In the genomic region with DNA sequence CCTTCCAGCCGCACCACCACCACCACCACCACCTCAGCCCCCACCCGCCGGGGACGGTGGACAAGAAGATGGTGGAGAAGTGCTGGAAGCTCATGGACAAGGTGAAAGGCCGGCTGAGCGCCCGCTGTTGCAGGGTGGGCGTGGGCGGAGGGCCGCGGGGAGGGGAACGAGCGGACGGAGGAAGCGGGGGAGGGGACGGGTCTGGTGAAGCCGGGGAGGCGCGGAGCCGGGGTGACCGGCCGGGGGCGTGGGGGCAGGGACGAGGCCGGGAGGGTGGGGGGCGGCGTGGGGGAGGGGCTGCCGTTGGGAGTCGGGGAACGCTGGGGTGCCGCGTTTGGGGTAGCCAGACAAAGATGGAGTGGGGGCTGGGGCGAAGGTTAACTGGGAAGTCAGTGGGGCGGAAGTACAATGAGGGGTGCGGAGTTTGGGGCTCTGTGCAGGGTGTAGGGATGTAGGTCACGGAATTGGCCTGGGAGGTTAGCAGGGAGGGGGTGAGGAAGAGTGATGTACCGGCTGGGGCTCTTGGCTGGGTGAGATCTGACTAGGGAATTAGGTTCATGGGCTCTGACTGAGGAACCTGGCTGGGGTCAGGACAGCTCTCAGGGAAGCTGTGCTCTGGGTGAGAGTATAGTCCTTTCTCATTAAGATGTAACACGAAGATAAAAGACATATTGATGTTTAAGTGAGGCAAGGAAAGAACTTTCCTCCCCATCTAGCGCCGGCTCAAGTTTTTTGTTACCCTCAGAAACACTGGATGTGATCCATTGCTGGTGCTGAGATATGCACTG, we compare ENCODE assay signal across 8 cellular contexts. TPM values are rescaled to one million over a fixed set of nuclear protein-coding genes. Genes with fewer than 3 reads are reported as not detected.
DNase-seq lines count a peak whose midpoint lies in the region; ATAC-seq and TF ChIP-seq lines count a peak whose summit lies in the region.

No MANE protein-coding gene starts in this region.

- peak overlapping the region; percentile 78 for H3K4me2 ChIP-seq in Loucy (ENCODE audit: low read depth, low read length, poor library complexity, severe bottlenecking)

- H3K27ac ChIP-seq in esophagus (ENCODE audit: low read depth in 2 of 2, low read length in 1 of 2): peak overlapping the region; percentile 96 to 99

- H3K27ac Mint-ChIP-seq in naive B cell: peak overlapping the region; percentile 84 to 98 (median 94)
- peak overlapping the region; percentile 93 for H3K27ac Mint-ChIP-seq in stimulated activated effector memory CD8-positive, alpha-beta T cell treated with anti-CD3 and anti-CD28 coated beads, Interleukin-12 subunit alpha, Interleukin-12 subunit beta, amount 100 ng/mL, for 72 hours

- no peak for TF ChIP-seq CTCF in Loucy (conservative IDR thresholded peaks at IDR 0.05; ENCODE audit: low read length)

- peak overlapping the region; percentile 98 for H2AFZ ChIP-seq in Loucy (ENCODE audit: low read length)

- H3K36me3 ChIP-seq in Loucy (ENCODE audit: insufficient read depth, low read length): no peaks in the 10 kb centered on the region
- H3K36me3 ChIP-seq in esophagus (ENCODE audit: control insufficient read depth in 2 of 2, insufficient read depth in 2 of 2, low read length in 1 of 2): no peaks in the 10 kb centered on the region

- H3K4me3 Mint-ChIP-seq in naive B cell: peak overlapping the region; percentile 90 to 100 (median 97)
- H3K4me3 Mint-ChIP-seq in stimulated activated effector memory CD8-positive, alpha-beta T cell treated with anti-CD3 and anti-CD28 coated beads, Interleukin-12 subunit alpha, Interleukin-12 subunit beta, amount 100 ng/mL, for 72 hours: peak overlapping the region; percentile 98

- peaks cover 41% of the 10 kb centered on the region for H4K20me1 ChIP-seq in Loucy (ENCODE audit: insufficient read depth, low read length, poor library complexity, severe bottlenecking)

- WGBS in esophagus, 2 donors: 1% methylated on average over 38 to 40 of the region's 40 CpGs

- peaks cover 35% of the 10 kb centered on the region for H3K4me1 ChIP-seq in Loucy (ENCODE audit: insufficient read depth, low read length, poor library complexity, severe bottlenecking)
- peaks cover 0 to 3% of the 10 kb centered on the region in 2 donors for H3K4me1 ChIP-seq in esophagus (ENCODE audit: control insufficient read depth in 2 of 2, insufficient read depth in 2 of 2, low read length in 1 of 2)

- DNase-seq in CMK (ENCODE audit: low read depth) (peak; percentile 46), activated T-cell treated with anti-CD3 and anti-CD28 coated beads for 24 hours (ENCODE audit: low read depth) (peak; percentile 25), naive B cell (peak; percentile 16), NCI-H1694 treated with DMSO at 0.1 percent for 48 hours (lab: John Stamatoyannopoulos, UW) (no peak)
- peak; percentile 56 to 84 for DNase-seq in stimulated activated effector memory CD8-positive, alpha-beta T cell treated with anti-CD3 and anti-CD28 coated beads, Interleukin-12 subunit alpha, Interleukin-12 subunit beta, amount 100 ng/mL, for 72 hours (ENCODE audit: low spot score in 2 of 2)

- no peaks in the 10 kb centered on the region for H3F3A ChIP-seq in Loucy (ENCODE audit: low read depth)

- H3K36me3 Mint-ChIP-seq in naive B cell: no peaks in the 10 kb centered on the region
- peaks cover 8% of the 10 kb centered on the region for H3K36me3 Mint-ChIP-seq in stimulated activated effector memory CD8-positive, alpha-beta T cell treated with anti-CD3 and anti-CD28 coated beads, Interleukin-12 subunit alpha, Interleukin-12 subunit beta, amount 100 ng/mL, for 72 hours

- no peaks in the 10 kb centered on the region for H3K27me3 Mint-ChIP-seq in naive B cell

- peak overlapping the region; percentile 95 for H3K9ac ChIP-seq in Loucy (ENCODE audit: low read depth, low read length, poor library complexity, severe bottlenecking)

- peak overlapping the region; percentile 100 for H3K4me3 ChIP-seq in Loucy (ENCODE audit: low read length, poor library complexity, severe bottlenecking)
- peak overlapping the region; percentile 70 to 95 for H3K4me3 ChIP-seq in esophagus (ENCODE audit: low read depth in 1 of 2, low read length in 2 of 2)

- no peaks in the 10 kb centered on the region for H3K9me3 Mint-ChIP-seq in naive B cell
- H3K9me3 Mint-ChIP-seq in stimulated activated effector memory CD8-positive, alpha-beta T cell treated with anti-CD3 and anti-CD28 coated beads, Interleukin-12 subunit alpha, Interleukin-12 subunit beta, amount 100 ng/mL, for 72 hours: no peaks in the 10 kb centered on the region

- no peaks in the 10 kb centered on the region for H3K9me3 ChIP-seq in Loucy (ENCODE audit: insufficient read depth, low read depth, low read length)
- no peaks in the 10 kb centered on the region for H3K9me3 ChIP-seq in esophagus (ENCODE audit: control insufficient read depth in 2 of 2, insufficient read depth in 1 of 2, low read depth in 1 of 2, low read length in 1 of 2)

- peaks cover 54% of the 10 kb centered on the region for H3K79me2 ChIP-seq in Loucy (ENCODE audit: insufficient read depth, low read length)

- ATAC-seq in GM21619 (IDR thresholded peaks at IDR 0.05; ENCODE audit: unreplicated experiment): peak; percentile 27
- peak; percentile 10 to 14 for ATAC-seq in naive B cell (ENCODE audit: low read depth in 2 of 2)
- ATAC-seq in stimulated activated effector memory CD8-positive, alpha-beta T cell treated with anti-CD3 and anti-CD28 coated beads, Interleukin-12 subunit alpha, Interleukin-12 subunit beta, amount 100 ng/mL, for 72 hours: peak; percentile 52

- no peaks in the 10 kb centered on the region for H3K9me2 ChIP-seq in Loucy (replicated peaks; ENCODE audit: low read depth, low read length)

- H3K27me3 ChIP-seq in Loucy (ENCODE audit: insufficient read depth, low read length, poor library complexity, severe bottlenecking) (no peaks in the 10 kb centered on the region), esophagus (ENCODE audit: control insufficient read depth in 1 of 2, insufficient read depth in 2 of 2, low read length in 2 of 2) (no peaks in the 10 kb centered on the region)

- H3K4me1 Mint-ChIP-seq in naive B cell: peaks cover 28 to 50% (median 45%) of the 10 kb centered on the region in 3 donors
- H3K4me1 Mint-ChIP-seq in stimulated activated effector memory CD8-positive, alpha-beta T cell treated with anti-CD3 and anti-CD28 coated beads, Interleukin-12 subunit alpha, Interleukin-12 subunit beta, amount 100 ng/mL, for 72 hours: peaks cover 23% of the 10 kb centered on the region

RNA-seq across cellular contexts. Expression of a gene that starts 0.6 kb away (rescaled TPM):
- polyA plus RNA-seq in esophagus: 1 to 10 TPM; 3.0 to 6.2 TPM
- 10 to 100 TPM in 5 of 6 donors, 1 to 10 TPM in 1; 8.3 to 22.0 (median 14.4) TPM for polyA plus RNA-seq in naive B cell (ENCODE audit: low read depth in 6 of 6)

RNA-seq across cellular contexts. Expression of a gene that starts 21.4 kb away (rescaled TPM):
- polyA plus RNA-seq in esophagus: under 1 TPM; 0.05 to 0.41 TPM
- not detected for polyA plus RNA-seq in naive B cell (ENCODE audit: low read depth in 6 of 6)

RNA-seq across cellular contexts. Expression of a gene that starts 38.2 kb away (rescaled TPM):
- polyA plus RNA-seq in esophagus (10 to 100 TPM; 24.9 to 38.8 TPM), naive B cell (ENCODE audit: low read depth in 6 of 6) (1 to 10 TPM; 2.1 to 4.1 (median 2.8) TPM)

RNA-seq across cellular contexts. Expression of a gene that starts 57.9 kb away (rescaled TPM):
- polyA plus RNA-seq in esophagus (under 1 TPM; 0.21 to 0.81 TPM), naive B cell (ENCODE audit: low read depth in 6 of 6) (not detected)

Comparison
In these comparisons a context has a peak if more than half of its experiments do, and no peak if none do; other contexts are left out.
1. RNA of a gene that starts 38.2 kb away (polyA plus RNA-seq): 24.9 to 38.8 TPM in esophagus; 2.1 to 4.1 TPM in naive B cell; every median in the first group is over 4 times any median in the second.
2. Peak in every context shown above with its lines, with median percentiles within 50 percentile points of each other: ATAC-seq.